8 cellular contexts compared by ENCODE assay signal in the genomic region with DNA sequence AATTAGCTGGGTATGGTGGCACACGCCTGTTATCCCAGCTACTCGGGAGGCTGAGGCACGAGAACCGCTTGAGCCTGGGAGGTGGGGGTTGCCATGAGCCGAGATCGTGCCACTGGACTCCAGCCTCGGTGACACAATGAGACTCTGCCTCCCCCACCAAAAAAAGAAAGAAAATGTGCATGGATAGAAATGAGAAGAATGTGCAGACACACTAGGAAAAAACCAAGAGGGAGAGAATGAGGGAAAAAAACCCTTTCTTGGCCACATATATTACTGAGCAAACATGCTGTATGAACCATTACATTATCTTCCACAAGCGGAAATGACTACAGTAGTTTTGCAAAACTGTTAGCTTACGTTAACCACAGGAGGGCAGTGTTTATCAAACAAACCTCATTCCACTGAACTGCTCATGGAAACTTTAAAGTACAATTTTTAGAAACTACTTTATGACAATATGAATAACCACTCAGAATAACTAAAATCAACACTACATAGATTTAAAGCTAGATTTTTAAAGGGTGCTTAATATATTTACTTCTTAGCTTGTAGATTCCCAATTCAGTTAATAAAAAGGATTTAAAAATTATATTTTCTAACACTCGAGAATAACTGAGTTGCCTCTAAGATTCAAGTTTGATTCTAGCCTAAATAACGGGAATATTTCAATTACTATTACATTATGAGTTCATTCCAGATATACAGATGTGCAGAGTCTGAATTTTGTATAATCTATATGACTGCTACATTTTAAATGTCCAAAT. TPM values are rescaled to one million over a fixed set of nuclear protein-coding genes. Genes with fewer than 3 reads are reported as not detected.
A peak's percentile ranks its signal among the peaks of the same experiment; 100 is the strongest.
DNase-seq lines count a peak whose midpoint lies in the region; ATAC-seq and TF ChIP-seq lines count a peak whose summit lies in the region.

No MANE protein-coding gene starts in this region.

- TF ChIP-seq CTCF in natural killer cell (IDR thresholded peaks at IDR 0.05) = peak; percentile 70

- peak; percentile 87 for ATAC-seq in HG02759 (IDR thresholded peaks at IDR 0.05; ENCODE audit: unreplicated experiment)
- peak; percentile 88 for ATAC-seq in esophagus mucosa
- peak; percentile 98 to 100 (median 99) for ATAC-seq in natural killer cell
- ATAC-seq in GM21529 (IDR thresholded peaks at IDR 0.05; ENCODE audit: unreplicated experiment) = no peak

- DNase-seq in ACHN (peak; percentile 85), GM04504 (ENCODE audit: low read depth) (peak; percentile 62), NCI-H2107 treated with DMSO at 0.1 percent for 48 hours (lab: John Stamatoyannopoulos, UW; ENCODE audit: unreplicated experiment) (peak; percentile 37), natural killer cell (no peak)
- DNase-seq in activated CD4-positive, alpha-beta T cell treated with anti-CD3 and anti-CD28 coated beads, Interleukin-2, amount 50 U/mL, for 48 hours = peak; percentile 34 to 40

- H3K36me3 Mint-ChIP-seq in natural killer cell = no peaks in the 10 kb centered on the region

- intact Hi-C loops in natural killer cell (cut with micrococcal nuclease) = loop anchor here (2.0 kb wide), 2 partner anchors 27 to 99 kb away; a partner anchor contains a TSS

- in situ Hi-C loops in ACHN (cut with HindIII; ENCODE audit: low pct_ligation_motif_present, low pct_unique_long_range_greater_than_20kb, low sequenced_read_pairs) = no loop called here

- no peaks in the 10 kb centered on the region for H3K27me3 Mint-ChIP-seq in natural killer cell (ENCODE audit: low read depth in 2 of 2)

- H3K4me1 Mint-ChIP-seq in natural killer cell = peaks cover 29 to 47% of the 10 kb centered on the region in 2 donors

- no peaks in the 10 kb centered on the region for H3K9me3 Mint-ChIP-seq in natural killer cell

- peak overlapping the region; percentile 27 to 84 for H3K27ac Mint-ChIP-seq in natural killer cell

- H3K4me3 Mint-ChIP-seq in natural killer cell = peak overlapping the region; percentile 76

RNA-seq across cellular contexts. Expression of a gene that starts 26.4 kb away (rescaled TPM):
- total RNA-seq in esophagus mucosa (21.4 TPM), natural killer cell (10 to 100 TPM; 27.7 to 32.6 (median 27.8) TPM)
